Comparison of ENCODE assay signal across 1 cellular context in the genomic region with DNA sequence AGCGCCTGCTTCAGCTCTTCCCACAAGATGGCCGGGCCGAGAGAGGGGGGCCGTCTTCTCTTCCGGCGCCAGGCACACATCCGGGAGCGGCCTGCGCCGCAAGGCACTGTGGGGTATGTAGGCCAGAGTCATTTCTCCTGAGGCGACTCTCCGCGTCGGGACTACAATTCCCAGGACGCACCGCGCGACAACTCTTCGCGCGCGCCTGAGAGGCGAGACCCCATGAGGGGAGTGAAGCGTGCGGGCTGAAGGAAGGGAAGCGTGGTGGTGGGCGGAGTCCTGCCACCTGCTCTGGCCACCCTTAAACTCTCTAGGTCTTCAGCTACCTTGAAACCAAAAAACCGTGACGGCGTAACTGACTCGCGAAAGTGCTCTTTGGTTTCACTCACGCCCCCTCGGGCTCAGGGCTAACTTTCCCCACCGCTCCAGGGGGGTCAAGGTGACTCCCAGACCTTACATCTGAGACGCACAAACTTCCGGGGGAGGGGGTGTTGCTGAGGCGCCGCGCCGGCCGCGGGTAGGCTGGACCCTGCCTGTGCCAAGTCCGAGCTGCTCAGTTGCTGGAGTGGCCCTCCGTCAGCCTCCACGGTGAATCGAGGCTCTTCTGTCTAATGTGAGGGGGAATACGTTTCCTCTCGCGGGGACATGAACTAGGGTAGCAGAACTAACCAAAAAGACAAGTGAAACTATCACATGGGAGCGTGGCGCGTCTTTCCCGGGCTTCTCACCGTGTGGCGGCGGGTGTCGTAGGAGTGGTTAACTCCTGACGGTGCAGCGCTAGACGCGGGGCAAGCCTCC.
TF ChIP-seq lines count a peak whose summit lies in the region.

A gene (minus strand): TSS at position 45 of the 798 bp plus-strand sequence. CDS start 102 bp downstream, outside the sequence.

TF ChIP-seq in HepG2, 621 proteins besides CTCF, POLR2A, EP300 and RAD21 (continued from another document and continues in another):
- TF ChIP-seq, protein P1, sequence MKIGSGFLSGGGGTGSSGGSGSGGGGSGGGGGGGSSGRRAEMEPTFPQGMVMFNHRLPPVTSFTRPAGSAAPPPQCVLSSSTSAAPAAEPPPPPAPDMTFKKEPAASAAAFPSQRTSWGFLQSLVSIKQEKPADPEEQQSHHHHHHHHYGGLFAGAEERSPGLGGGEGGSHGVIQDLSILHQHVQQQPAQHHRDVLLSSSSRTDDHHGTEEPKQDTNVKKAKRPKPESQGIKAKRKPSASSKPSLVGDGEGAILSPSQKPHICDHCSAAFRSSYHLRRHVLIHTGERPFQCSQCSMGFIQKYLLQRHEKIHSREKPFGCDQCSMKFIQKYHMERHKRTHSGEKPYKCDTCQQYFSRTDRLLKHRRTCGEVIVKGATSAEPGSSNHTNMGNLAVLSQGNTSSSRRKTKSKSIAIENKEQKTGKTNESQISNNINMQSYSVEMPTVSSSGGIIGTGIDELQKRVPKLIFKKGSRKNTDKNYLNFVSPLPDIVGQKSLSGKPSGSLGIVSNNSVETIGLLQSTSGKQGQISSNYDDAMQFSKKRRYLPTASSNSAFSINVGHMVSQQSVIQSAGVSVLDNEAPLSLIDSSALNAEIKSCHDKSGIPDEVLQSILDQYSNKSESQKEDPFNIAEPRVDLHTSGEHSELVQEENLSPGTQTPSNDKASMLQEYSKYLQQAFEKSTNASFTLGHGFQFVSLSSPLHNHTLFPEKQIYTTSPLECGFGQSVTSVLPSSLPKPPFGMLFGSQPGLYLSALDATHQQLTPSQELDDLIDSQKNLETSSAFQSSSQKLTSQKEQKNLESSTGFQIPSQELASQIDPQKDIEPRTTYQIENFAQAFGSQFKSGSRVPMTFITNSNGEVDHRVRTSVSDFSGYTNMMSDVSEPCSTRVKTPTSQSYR (CRISPR knock-in tag; IDR thresholded peaks at IDR 0.05; ENCODE audit: borderline replicate concordance): no peak
- no peak for TF ChIP-seq LCORL (IDR thresholded peaks at IDR 0.05)
- peak; percentile 74 for TF ChIP-seq LCORL (CRISPR knock-in tag; IDR thresholded peaks at IDR 0.05)
- peak; percentile 62; the same call in 1 of the 2 replicates for TF ChIP-seq GFI1 (CRISPR knock-in tag; IDR thresholded peaks at IDR 0.05; ENCODE audit: borderline replicate concordance)
- peak; percentile 76 for TF ChIP-seq ETV5 (CRISPR knock-in tag; IDR thresholded peaks at IDR 0.05; ENCODE audit: borderline replicate concordance)
- TF ChIP-seq ZNF101 (CRISPR knock-in tag; IDR thresholded peaks at IDR 0.05; ENCODE audit: borderline replicate concordance, low read depth): 0 out of 2 replicates have a peak, but pooled peaks have one; percentile 36
- TF ChIP-seq, protein P2, sequence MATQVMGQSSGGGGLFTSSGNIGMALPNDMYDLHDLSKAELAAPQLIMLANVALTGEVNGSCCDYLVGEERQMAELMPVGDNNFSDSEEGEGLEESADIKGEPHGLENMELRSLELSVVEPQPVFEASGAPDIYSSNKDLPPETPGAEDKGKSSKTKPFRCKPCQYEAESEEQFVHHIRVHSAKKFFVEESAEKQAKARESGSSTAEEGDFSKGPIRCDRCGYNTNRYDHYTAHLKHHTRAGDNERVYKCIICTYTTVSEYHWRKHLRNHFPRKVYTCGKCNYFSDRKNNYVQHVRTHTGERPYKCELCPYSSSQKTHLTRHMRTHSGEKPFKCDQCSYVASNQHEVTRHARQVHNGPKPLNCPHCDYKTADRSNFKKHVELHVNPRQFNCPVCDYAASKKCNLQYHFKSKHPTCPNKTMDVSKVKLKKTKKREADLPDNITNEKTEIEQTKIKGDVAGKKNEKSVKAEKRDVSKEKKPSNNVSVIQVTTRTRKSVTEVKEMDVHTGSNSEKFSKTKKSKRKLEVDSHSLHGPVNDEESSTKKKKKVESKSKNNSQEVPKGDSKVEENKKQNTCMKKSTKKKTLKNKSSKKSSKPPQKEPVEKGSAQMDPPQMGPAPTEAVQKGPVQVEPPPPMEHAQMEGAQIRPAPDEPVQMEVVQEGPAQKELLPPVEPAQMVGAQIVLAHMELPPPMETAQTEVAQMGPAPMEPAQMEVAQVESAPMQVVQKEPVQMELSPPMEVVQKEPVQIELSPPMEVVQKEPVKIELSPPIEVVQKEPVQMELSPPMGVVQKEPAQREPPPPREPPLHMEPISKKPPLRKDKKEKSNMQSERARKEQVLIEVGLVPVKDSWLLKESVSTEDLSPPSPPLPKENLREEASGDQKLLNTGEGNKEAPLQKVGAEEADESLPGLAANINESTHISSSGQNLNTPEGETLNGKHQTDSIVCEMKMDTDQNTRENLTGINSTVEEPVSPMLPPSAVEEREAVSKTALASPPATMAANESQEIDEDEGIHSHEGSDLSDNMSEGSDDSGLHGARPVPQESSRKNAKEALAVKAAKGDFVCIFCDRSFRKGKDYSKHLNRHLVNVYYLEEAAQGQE (IDR thresholded peaks at IDR 0.05; ENCODE audit: borderline replicate concordance in 1 of 2, low read depth in 1 of 2, low read length in 2 of 2): no peak
- TF ChIP-seq, protein P3, sequence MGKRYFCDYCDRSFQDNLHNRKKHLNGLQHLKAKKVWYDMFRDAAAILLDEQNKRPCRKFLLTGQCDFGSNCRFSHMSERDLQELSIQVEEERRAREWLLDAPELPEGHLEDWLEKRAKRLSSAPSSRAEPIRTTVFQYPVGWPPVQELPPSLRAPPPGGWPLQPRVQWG (CRISPR knock-in tag; IDR thresholded peaks at IDR 0.05; ENCODE audit: borderline replicate concordance, low read depth): no peak
- TF ChIP-seq, protein P4, sequence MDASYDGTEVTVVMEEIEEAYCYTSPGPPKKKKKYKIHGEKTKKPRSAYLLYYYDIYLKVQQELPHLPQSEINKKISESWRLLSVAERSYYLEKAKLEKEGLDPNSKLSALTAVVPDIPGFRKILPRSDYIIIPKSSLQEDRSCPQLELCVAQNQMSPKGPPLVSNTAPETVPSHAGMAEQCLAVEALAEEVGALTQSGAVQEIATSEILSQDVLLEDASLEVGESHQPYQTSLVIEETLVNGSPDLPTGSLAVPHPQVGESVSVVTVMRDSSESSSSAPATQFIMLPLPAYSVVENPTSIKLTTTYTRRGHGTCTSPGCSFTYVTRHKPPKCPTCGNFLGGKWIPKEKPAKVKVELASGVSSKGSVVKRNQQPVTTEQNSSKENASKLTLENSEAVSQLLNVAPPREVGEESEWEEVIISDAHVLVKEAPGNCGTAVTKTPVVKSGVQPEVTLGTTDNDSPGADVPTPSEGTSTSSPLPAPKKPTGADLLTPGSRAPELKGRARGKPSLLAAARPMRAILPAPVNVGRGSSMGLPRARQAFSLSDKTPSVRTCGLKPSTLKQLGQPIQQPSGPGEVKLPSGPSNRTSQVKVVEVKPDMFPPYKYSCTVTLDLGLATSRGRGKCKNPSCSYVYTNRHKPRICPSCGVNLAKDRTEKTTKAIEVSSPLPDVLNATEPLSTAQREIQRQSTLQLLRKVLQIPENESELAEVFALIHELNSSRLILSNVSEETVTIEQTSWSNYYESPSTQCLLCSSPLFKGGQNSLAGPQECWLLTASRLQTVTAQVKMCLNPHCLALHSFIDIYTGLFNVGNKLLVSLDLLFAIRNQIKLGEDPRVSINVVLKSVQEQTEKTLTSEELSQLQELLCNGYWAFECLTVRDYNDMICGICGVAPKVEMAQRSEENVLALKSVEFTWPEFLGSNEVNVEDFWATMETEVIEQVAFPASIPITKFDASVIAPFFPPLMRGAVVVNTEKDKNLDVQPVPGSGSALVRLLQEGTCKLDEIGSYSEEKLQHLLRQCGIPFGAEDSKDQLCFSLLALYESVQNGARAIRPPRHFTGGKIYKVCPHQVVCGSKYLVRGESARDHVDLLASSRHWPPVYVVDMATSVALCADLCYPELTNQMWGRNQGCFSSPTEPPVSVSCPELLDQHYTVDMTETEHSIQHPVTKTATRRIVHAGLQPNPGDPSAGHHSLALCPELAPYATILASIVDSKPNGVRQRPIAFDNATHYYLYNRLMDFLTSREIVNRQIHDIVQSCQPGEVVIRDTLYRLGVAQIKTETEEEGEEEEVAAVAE (CRISPR knock-in tag; IDR thresholded peaks at IDR 0.05; ENCODE audit: borderline replicate concordance): peak; percentile 6; the same call in 1 of the 2 replicates
- TF ChIP-seq NAIF1 (CRISPR knock-in tag; IDR thresholded peaks at IDR 0.05; ENCODE audit: borderline replicate concordance): peak; percentile 86; the same call in 1 of the 2 replicates
- TF ChIP-seq AGO2 (optimal IDR thresholded peaks at IDR 0.05; ENCODE audit: low read depth, low read length): peak; percentile 56
- peak; percentile 40; the same call in 1 of the 2 replicates for TF ChIP-seq CAMTA2 (CRISPR knock-in tag; IDR thresholded peaks at IDR 0.05; ENCODE audit: borderline replicate concordance)
- TF ChIP-seq ZNF335 (CRISPR knock-in tag; IDR thresholded peaks at IDR 0.05): peak; percentile 66; the same call in 1 of the 2 replicates
- no peak for TF ChIP-seq ZKSCAN1 (IDR thresholded peaks at IDR 0.05; ENCODE audit: low read length)
- peak; percentile 71; the same call in 1 of the 2 replicates for TF ChIP-seq ZNF136 (CRISPR knock-in tag; IDR thresholded peaks at IDR 0.05; ENCODE audit: low read depth)
- no peak for TF ChIP-seq SP1 (IDR thresholded peaks at IDR 0.05)
- peak; percentile 65 for TF ChIP-seq SP1 (CRISPR knock-in tag; IDR thresholded peaks at IDR 0.05)
- TF ChIP-seq ZNF616 (CRISPR knock-in tag; IDR thresholded peaks at IDR 0.05; ENCODE audit: low read depth): no peak
- no peak for TF ChIP-seq FOSL1 (CRISPR knock-in tag; IDR thresholded peaks at IDR 0.05; ENCODE audit: borderline replicate concordance)
- TF ChIP-seq CCDC6 (CRISPR knock-in tag; IDR thresholded peaks at IDR 0.05): peak; percentile 81
- peak; percentile 90; the same call in 1 of the 2 replicates for TF ChIP-seq ZNF670 (CRISPR knock-in tag; IDR thresholded peaks at IDR 0.05; ENCODE audit: borderline replicate concordance)
- TF ChIP-seq, protein P5, sequence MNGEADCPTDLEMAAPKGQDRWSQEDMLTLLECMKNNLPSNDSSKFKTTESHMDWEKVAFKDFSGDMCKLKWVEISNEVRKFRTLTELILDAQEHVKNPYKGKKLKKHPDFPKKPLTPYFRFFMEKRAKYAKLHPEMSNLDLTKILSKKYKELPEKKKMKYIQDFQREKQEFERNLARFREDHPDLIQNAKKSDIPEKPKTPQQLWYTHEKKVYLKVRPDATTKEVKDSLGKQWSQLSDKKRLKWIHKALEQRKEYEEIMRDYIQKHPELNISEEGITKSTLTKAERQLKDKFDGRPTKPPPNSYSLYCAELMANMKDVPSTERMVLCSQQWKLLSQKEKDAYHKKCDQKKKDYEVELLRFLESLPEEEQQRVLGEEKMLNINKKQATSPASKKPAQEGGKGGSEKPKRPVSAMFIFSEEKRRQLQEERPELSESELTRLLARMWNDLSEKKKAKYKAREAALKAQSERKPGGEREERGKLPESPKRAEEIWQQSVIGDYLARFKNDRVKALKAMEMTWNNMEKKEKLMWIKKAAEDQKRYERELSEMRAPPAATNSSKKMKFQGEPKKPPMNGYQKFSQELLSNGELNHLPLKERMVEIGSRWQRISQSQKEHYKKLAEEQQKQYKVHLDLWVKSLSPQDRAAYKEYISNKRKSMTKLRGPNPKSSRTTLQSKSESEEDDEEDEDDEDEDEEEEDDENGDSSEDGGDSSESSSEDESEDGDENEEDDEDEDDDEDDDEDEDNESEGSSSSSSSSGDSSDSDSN (CRISPR knock-in tag; IDR thresholded peaks at IDR 0.05): peak; percentile 65
- TF ChIP-seq NR2F2 (IDR thresholded peaks at IDR 0.05; ENCODE audit: borderline replicate concordance, low read depth): peak; percentile 56; the same call in 1 of the 2 replicates
- peak; percentile 82; the same call in 1 of the 2 replicates for TF ChIP-seq MXD4 (CRISPR knock-in tag; IDR thresholded peaks at IDR 0.05)
- 0 out of 2 replicates have a peak, but pooled peaks have one; percentile 82 for TF ChIP-seq ZSCAN30 (CRISPR knock-in tag; IDR thresholded peaks at IDR 0.05)
- peak; percentile 96 for TF ChIP-seq BRD4 (CRISPR knock-in tag; IDR thresholded peaks at IDR 0.05)
- no peak for TF ChIP-seq PRPF4 (IDR thresholded peaks at IDR 0.05; ENCODE audit: low read depth, low read length, poor library complexity, severe bottlenecking)
- TF ChIP-seq, protein P6, sequence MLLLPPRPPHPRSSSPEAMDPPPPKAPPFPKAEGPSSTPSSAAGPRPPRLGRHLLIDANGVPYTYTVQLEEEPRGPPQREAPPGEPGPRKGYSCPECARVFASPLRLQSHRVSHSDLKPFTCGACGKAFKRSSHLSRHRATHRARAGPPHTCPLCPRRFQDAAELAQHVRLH (CRISPR knock-in tag; IDR thresholded peaks at IDR 0.05; ENCODE audit: borderline replicate concordance, low read depth): peak; percentile 25; the same call in 1 of the 2 replicates
- TF ChIP-seq MEF2D (CRISPR knock-in tag; IDR thresholded peaks at IDR 0.05): 0 out of 2 replicates have a peak, but pooled peaks have one; percentile 17
- peak; percentile 26; the same call in 1 of the 2 replicates for TF ChIP-seq SALL2 (CRISPR knock-in tag; IDR thresholded peaks at IDR 0.05)
- TF ChIP-seq ZNF572 (CRISPR knock-in tag; IDR thresholded peaks at IDR 0.05): peak; percentile 60; the same call in 1 of the 2 replicates
- TF ChIP-seq ZNF788 (CRISPR knock-in tag; IDR thresholded peaks at IDR 0.05; ENCODE audit: borderline replicate concordance): peak; percentile 44; the same call in 1 of the 2 replicates
- TF ChIP-seq, protein P7, sequence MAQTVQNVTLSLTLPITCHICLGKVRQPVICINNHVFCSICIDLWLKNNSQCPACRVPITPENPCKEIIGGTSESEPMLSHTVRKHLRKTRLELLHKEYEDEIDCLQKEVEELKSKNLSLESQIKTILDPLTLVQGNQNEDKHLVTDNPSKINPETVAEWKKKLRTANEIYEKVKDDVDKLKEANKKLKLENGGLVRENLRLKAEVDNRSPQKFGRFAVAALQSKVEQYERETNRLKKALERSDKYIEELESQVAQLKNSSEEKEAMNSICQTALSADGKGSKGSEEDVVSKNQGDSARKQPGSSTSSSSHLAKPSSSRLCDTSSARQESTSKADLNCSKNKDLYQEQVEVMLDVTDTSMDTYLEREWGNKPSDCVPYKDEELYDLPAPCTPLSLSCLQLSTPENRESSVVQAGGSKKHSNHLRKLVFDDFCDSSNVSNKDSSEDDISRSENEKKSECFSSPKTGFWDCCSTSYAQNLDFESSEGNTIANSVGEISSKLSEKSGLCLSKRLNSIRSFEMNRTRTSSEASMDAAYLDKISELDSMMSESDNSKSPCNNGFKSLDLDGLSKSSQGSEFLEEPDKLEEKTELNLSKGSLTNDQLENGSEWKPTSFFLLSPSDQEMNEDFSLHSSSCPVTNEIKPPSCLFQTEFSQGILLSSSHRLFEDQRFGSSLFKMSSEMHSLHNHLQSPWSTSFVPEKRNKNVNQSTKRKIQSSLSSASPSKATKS (CRISPR knock-in tag; IDR thresholded peaks at IDR 0.05): 0 out of 2 replicates have a peak, but pooled peaks have one; percentile 56
- peak; percentile 40; the same call in 1 of the 2 replicates for TF ChIP-seq TMF1 (CRISPR knock-in tag; IDR thresholded peaks at IDR 0.05; ENCODE audit: low read depth)
- TF ChIP-seq, protein P8, sequence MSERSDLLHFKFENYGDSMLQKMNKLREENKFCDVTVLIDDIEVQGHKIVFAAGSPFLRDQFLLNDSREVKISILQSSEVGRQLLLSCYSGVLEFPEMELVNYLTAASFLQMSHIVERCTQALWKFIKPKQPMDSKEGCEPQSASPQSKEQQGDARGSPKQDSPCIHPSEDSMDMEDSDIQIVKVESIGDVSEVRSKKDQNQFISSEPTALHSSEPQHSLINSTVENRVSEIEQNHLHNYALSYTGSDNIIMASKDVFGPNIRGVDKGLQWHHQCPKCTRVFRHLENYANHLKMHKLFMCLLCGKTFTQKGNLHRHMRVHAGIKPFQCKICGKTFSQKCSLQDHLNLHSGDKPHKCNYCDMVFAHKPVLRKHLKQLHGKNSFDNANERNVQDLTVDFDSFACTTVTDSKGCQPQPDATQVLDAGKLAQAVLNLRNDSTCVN (CRISPR knock-in tag; IDR thresholded peaks at IDR 0.05; ENCODE audit: borderline replicate concordance): 0 out of 2 replicates have a peak, but pooled peaks have one; percentile 4
